In the genomic region with DNA sequence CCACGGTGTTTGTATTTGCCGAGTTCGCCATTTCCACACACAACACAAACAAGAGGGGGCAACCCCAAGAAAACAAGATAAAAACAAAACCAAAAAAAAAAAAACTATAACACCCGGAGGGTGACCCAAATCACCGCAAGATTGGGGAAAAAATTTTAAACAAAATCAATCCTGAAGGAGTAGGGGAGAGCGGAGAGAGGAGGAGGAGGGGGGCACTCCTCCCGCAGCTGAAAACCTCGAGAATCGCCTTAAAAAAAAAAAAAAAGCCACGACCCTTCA, we compare ENCODE assay signal across 8 cellular contexts.
A peak's percentile ranks its signal among the peaks of the same experiment; 100 is the strongest.
DNase-seq lines count a peak whose midpoint lies in the region; ATAC-seq and TF ChIP-seq lines count a peak whose summit lies in the region.

No MANE protein-coding gene starts in this region.

- H3K79me2 ChIP-seq in parathyroid adenoma: peaks cover 25% of the 10 kb centered on the region

- H3K27ac ChIP-seq in RWPE1 (peak overlapping the region; percentile 100), epithelial cell of prostate (peak overlapping the region; percentile 99), parathyroid adenoma (peak overlapping the region; percentile 93)

- H3K27me3 ChIP-seq in GM06990 (replicated peaks; ENCODE audit: control insufficient read depth, insufficient read depth, low read length) (no peaks in the 10 kb centered on the region), parathyroid adenoma (ENCODE audit: control insufficient read depth, insufficient read depth, low read length) (no peaks in the 10 kb centered on the region)

- H3K4me3 ChIP-seq in GM06990 (replicated peaks; ENCODE audit: low read depth, low read length) (peak overlapping the region; percentile 87), parathyroid adenoma (ENCODE audit: low read depth, low read length) (peak overlapping the region; percentile 92)

- H2AFZ ChIP-seq in parathyroid adenoma: peak overlapping the region; percentile 73

- H3K9me3 ChIP-seq in parathyroid adenoma (ENCODE audit: control insufficient read depth, low read length): no peaks in the 10 kb centered on the region

- peak overlapping the region; percentile 73 for H3K9ac ChIP-seq in parathyroid adenoma

- H3K36me3 ChIP-seq in GM06990 (ENCODE audit: control insufficient read depth, insufficient read depth, low read length): no peaks in the 10 kb centered on the region
- no peaks in the 10 kb centered on the region for H3K36me3 ChIP-seq in parathyroid adenoma (ENCODE audit: control insufficient read depth, insufficient read depth, low read length)

- DNase-seq in GM06990 (ENCODE audit: extremely low read depth, insufficient read length) (no peak), RWPE1 (ENCODE audit: low spot score) (no peak), epithelial cell of prostate (ENCODE audit: low read depth, low spot score) (no peak), NCI-H774 (lab: John Stamatoyannopoulos, UW) (no peak)
- DNase-seq in stimulated activated CD4-positive, alpha-beta T cell treated with anti-CD3 and anti-CD28 coated beads, Interleukin-15, amount 100 ng/mL, for 24 hours: no peak

- peaks cover 4% of the 10 kb centered on the region for H3K4me1 ChIP-seq in parathyroid adenoma

- POLR2A ChIA-PET in RWPE1 (lab: Yijun Ruan, JAX; ENCODE audit: low non-redundant PET): no interaction called here

- TF ChIP-seq CTCF in GM06990 (IDR thresholded peaks at IDR 0.05; ENCODE audit: insufficient read depth, low read length, poor library complexity, severe bottlenecking) (no peak), RWPE1 (conservative IDR thresholded peaks at IDR 0.05; ENCODE audit: low read depth) (no peak), parathyroid adenoma (IDR thresholded peaks at IDR 0.05) (no peak)

- CTCF ChIA-PET in RWPE1 (lab: Yijun Ruan, JAX): interaction anchor here (0.7 to 1.3 kb wide), 2 partner anchors 49 to 145 kb away, joined by 4 read pairs; no protein-coding TSS in a partner anchor

- ATAC-seq in GM18861 (IDR thresholded peaks at IDR 0.05; ENCODE audit: unreplicated experiment) (no peak), GM18907 (IDR thresholded peaks at IDR 0.05; ENCODE audit: unreplicated experiment) (no peak)

- H3K4me2 ChIP-seq in parathyroid adenoma (ENCODE audit: low read length): peak overlapping the region; percentile 71
